Comparison of ENCODE assay signal across 8 cellular contexts in the genomic region with DNA sequence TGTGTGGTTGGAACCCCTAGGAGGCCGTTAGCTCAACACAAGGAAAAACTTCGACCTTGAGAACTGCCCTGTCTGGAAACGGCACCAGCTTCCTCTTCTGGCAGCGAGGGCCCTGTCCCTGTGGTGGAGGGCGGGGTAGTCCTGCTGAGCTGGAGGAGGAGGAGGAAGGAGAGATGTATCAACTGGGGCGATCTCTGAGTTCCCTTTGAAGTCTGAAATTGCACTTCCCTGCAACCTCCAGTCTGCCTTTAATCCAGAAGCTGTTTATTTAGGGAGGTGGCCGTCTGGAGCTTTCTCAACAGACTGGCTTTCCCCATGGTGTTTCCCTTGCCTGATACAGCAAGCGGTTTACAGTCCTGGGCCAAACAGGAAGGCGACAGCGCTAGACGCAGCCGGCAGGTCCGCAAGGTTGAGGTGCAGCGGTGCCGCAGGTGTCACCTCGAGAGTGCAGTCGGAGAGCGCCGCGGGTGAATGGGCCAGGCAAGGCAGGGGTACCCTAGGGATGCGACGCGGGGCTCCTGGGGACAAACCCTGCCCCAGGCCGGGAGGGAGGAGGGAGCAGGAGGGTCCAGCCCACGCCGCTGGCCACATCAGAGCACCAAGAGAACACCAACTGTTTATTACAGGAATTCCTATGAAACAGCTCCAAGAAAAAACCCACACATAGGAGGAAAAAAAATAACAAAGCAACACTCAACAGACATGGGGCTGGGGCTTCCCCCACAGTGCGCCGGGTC. TPM values are rescaled to one million over a fixed set of nuclear protein-coding genes. Genes with fewer than 3 reads are reported as not detected.
DNase-seq lines count a peak whose midpoint lies in the region; ATAC-seq and TF ChIP-seq lines count a peak whose summit lies in the region.

No MANE protein-coding gene starts in this region.

- DNase-seq in CD14-positive monocyte (ENCODE audit: low spot score): peak; percentile 87
- no peak for DNase-seq in HFFc6
- peak; percentile 27 for DNase-seq in T-helper 9 cell
- peak; percentile 86 for DNase-seq in colonic mucosa
- peak; percentile 85 to 91 for DNase-seq in left lung
- DNase-seq in NCI-H446 (lab: John Stamatoyannopoulos, UW): no peak
- DNase-seq in NCI-H2029 treated with DMSO at 0.1 percent for 48 hours (lab: John Stamatoyannopoulos, UW): no peak

- no peaks in the 10 kb centered on the region for H3K9me3 ChIP-seq in colonic mucosa
- H3K9me3 ChIP-seq in left lung: no peaks in the 10 kb centered on the region
- H3K9me3 ChIP-seq in subcutaneous abdominal adipose tissue (ENCODE audit: control insufficient read depth in 5 of 5, low read length in 5 of 5): no peaks in the 10 kb centered on the region

- H3K27ac ChIP-seq in colonic mucosa (peak overlapping the region; percentile 81), left lung (peak overlapping the region; percentile 79 to 82), subcutaneous abdominal adipose tissue (ENCODE audit: low read depth, low read length) (no peak overlapping the region)

- no peak for TF ChIP-seq CTCF in CD14-positive monocyte (IDR thresholded peaks at IDR 0.05)
- no peak for TF ChIP-seq CTCF in HFFc6 (IDR thresholded peaks at IDR 0.05)
- no peak for TF ChIP-seq CTCF in colonic mucosa (IDR thresholded peaks at IDR 0.05)
- no peak for TF ChIP-seq CTCF in left lung (IDR thresholded peaks at IDR 0.05)

- H3K4me1 ChIP-seq in colonic mucosa (peaks cover 12% of the 10 kb centered on the region), left lung (peaks cover 18 to 25% of the 10 kb centered on the region in 2 donors), subcutaneous abdominal adipose tissue (ENCODE audit: control insufficient read depth in 5 of 5, insufficient read depth in 5 of 5, low read length in 5 of 5) (peaks cover 8 to 34% (median 28%) of the 10 kb centered on the region in 5 donors)

- H3K27ac Mint-ChIP-seq in CD14-positive monocyte (peak overlapping the region in 6 of 7 donors; percentile 76 to 85 (median 80)), HFFc6 (peak overlapping the region; percentile 79)

- H3K9me3 Mint-ChIP-seq in CD14-positive monocyte (peaks cover 0 to 2% (median 0%) of the 10 kb centered on the region in 7 donors), HFFc6 (no peaks in the 10 kb centered on the region)

- peaks cover 26 to 34% of the 10 kb centered on the region in 2 donors for H3K36me3 Mint-ChIP-seq in CD14-positive monocyte
- H3K36me3 Mint-ChIP-seq in HFFc6 (ENCODE audit: low read depth): peaks cover 17% of the 10 kb centered on the region

- peak overlapping the region; percentile 57 for H3K4me3 ChIP-seq in colonic mucosa
- peak overlapping the region; percentile 38 to 52 for H3K4me3 ChIP-seq in left lung
- peak overlapping the region; percentile 31 to 71 (median 56) for H3K4me3 ChIP-seq in subcutaneous abdominal adipose tissue (ENCODE audit: low read depth in 1 of 5, low read length in 5 of 5)

- H3K27me3 Mint-ChIP-seq in CD14-positive monocyte (ENCODE audit: low read depth in 3 of 3) (peaks cover 11 to 17% (median 14%) of the 10 kb centered on the region in 3 donors), HFFc6 (ENCODE audit: insufficient read depth) (peaks cover 4% of the 10 kb centered on the region)

- H3K4me3 Mint-ChIP-seq in CD14-positive monocyte (peak overlapping the region; percentile 81 to 96), HFFc6 (peak overlapping the region; percentile 85)

- peak; percentile 70 for ATAC-seq in left lung

- H3K9ac ChIP-seq in colonic mucosa (ENCODE audit: low read depth in 2 of 2, low read length in 2 of 2) (peak overlapping the region; percentile 44 to 81), subcutaneous abdominal adipose tissue (ENCODE audit: low read length in 5 of 5) (peak overlapping the region in 3 of 5 donors; percentile 45 to 59 (median 56))

- H3K36me3 ChIP-seq in colonic mucosa (no peaks in the 10 kb centered on the region), left lung (peaks cover 0 to 9% of the 10 kb centered on the region in 2 donors), subcutaneous abdominal adipose tissue (ENCODE audit: control insufficient read depth in 5 of 5, insufficient read depth in 5 of 5, low read length in 5 of 5) (peaks cover 0 to 9% (median 5%) of the 10 kb centered on the region in 5 donors)

- H3K27me3 ChIP-seq in colonic mucosa (no peaks in the 10 kb centered on the region), left lung (peaks cover 0 to 9% of the 10 kb centered on the region in 2 donors), subcutaneous abdominal adipose tissue (ENCODE audit: control insufficient read depth in 5 of 5, insufficient read depth in 4 of 5, low read length in 5 of 5) (no peaks in the 10 kb centered on the region)

- H3K4me1 Mint-ChIP-seq in CD14-positive monocyte: peaks cover 22% of the 10 kb centered on the region
- H3K4me1 Mint-ChIP-seq in HFFc6 (ENCODE audit: low read depth): peaks cover 42% of the 10 kb centered on the region

- intact Hi-C loops in CD14-positive monocyte (cut with micrococcal nuclease) (loop anchor here in 1 of 2 donors (10.0 kb wide), 1 partner anchor 254 kb away; no protein-coding TSS in a partner anchor), colonic mucosa (cut with DNase I) (no loop called here), left lung (cut with DNase I) (loop anchor here in 1 of 2 donors (10.0 kb wide), 1 partner anchor 134 kb away; no protein-coding TSS in a partner anchor)

RNA-seq across cellular contexts. Expression of a gene that starts 11.3 kb away (rescaled TPM):
- polyA plus RNA-seq in CD14-positive monocyte: 10 to 100 TPM; 32.7 to 40.6 TPM
- 10 to 100 TPM; 47.0 to 62.5 (median 56.4) TPM for total RNA-seq in HFFc6 (2021; fragmentation: NEBNext Ultra II Directional; extraction: Animal tissue kit (Norgen Biotek cat#: 25700))
- total RNA-seq in colonic mucosa (10 to 100 TPM; 19.3 to 43.6 TPM), left lung (10 to 100 TPM; 39.2 to 39.8 TPM)

Comparison
In these comparisons a context has a peak if more than half of its experiments do, and no peak if none do; other contexts are left out.
1. DNase-seq: peak in CD14-positive monocyte (single experiment), T-helper 9 cell (single experiment), colonic mucosa (single experiment) and left lung (2 of 2); none in HFFc6 (single experiment), NCI-H446 (0 of 2) and NCI-H2029 treated with DMSO at 0.1 percent for 48 hours (single experiment).
2. Peak in every context shown above with its lines, with median percentiles within 50 percentile points of each other: H3K4me3 ChIP-seq.